23 cellular contexts compared by ENCODE assay signal in the genomic region with DNA sequence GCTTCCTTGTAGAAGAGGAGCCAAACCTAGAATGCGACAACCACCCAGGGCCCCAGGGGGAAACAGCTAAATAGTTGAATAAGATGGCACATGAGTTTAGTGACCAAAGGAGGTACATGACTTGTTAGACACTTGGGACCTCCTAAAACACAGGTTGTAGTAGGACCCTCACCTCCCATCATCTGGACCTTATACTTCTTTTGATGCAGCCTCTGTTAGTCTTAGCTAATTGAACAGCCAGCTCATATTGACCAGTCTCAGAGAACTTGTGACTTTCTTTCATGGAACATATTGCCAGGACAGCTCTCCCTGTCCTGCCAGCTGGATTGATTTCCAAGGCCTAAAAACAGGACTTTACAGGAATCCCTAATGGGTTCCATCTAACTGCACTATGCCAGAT. TPM values are rescaled to one million over a fixed set of nuclear protein-coding genes. Genes with fewer than 3 reads are reported as not detected.
DNase-seq lines count a peak whose midpoint lies in the region; ATAC-seq and TF ChIP-seq lines count a peak whose summit lies in the region.
"Had no signal": no experiment of that assay in that cellular context is flagged by ENCODE, and none has a peak within 500 bp of the region (broad histone marks: within the 10 kb centered on the region; RNA-seq: fewer than 3 reads in every experiment).

No MANE protein-coding gene starts in this region.

- no peak overlapping the region for H3K4me2 ChIP-seq in neuronal stem cell (ENCODE audit: insufficient read depth, low read length, poor library complexity, severe bottlenecking)

- H3K18ac ChIP-seq in neuronal stem cell (ENCODE audit: low read length) = no peak overlapping the region

- H3K79me1 ChIP-seq in neuronal stem cell (ENCODE audit: low read depth, low read length) = peaks cover 7% of the 10 kb centered on the region

- H3K4me3 ChIP-seq in left ventricle myocardium inferior (no peak overlapping the region), right cardiac atrium (ENCODE audit: low read length) (no peak overlapping the region), neuronal stem cell (ENCODE audit: low read length in 2 of 2) (no peak overlapping the region)
- H3K4me3 ChIP-seq: SJSA1 had no signal

- H3K36me3 ChIP-seq in left ventricle myocardium inferior (no peaks in the 10 kb centered on the region), neuronal stem cell (replicated peaks in 1 of 2; ENCODE audit: control insufficient read depth in 2 of 2, insufficient read depth in 2 of 2, low read length in 2 of 2) (peaks cover 0 to 81% of the 10 kb centered on the region in 2 donors)
- H3K36me3 ChIP-seq: SJSA1 had no signal

- no peak overlapping the region for H2BK12ac ChIP-seq in neuronal stem cell (ENCODE audit: low read length)

- no peak overlapping the region for H2AFZ ChIP-seq in neuronal stem cell (ENCODE audit: low read length)

- ATAC-seq in right cardiac atrium = no peak
- no peak for ATAC-seq in sciatic nerve
- ATAC-seq in GM21390 (IDR thresholded peaks at IDR 0.05; ENCODE audit: unreplicated experiment) = no peak
- ATAC-seq: PC-3 had no signal

- H4K8ac ChIP-seq in neuronal stem cell (ENCODE audit: low read depth, low read length) = no peak overlapping the region

- DNase-seq in left ventricle myocardium inferior = no peak
- DNase-seq in right cardiac atrium = no peak
- peak; percentile 30 for DNase-seq in islet precursor cell
- DNase-seq in neuronal stem cell (ENCODE audit: low spot score) = no peak
- no peak for DNase-seq in sciatic nerve (ENCODE audit: low spot score)
- DNase-seq in 8988T = no peak
- no peak for DNase-seq in activated CD8-positive, alpha-beta memory T cell treated with anti-CD3 and anti-CD28 coated beads for 24 hours
- DNase-seq: CD4-positive, CD25-positive, alpha-beta regulatory T cell; DMS153; Kasumi-1; NCI-H1092 treated with DMSO at 0.1 percent for 48 hours; NCI-H1436 treated with DMSO at 0.1 percent for 48 hours; NCI-H187 treated with DMSO at 0.1 percent for 48 hours; NCI-H2107; NCI-H446 treated with DMSO at 0.1 percent for 48 hours; NCI-H526; NCI-H82; NK-92 treated with Interleukin-12 subunit alpha and Interleukin-12 subunit beta, amount 100 ng/mL, for 24 hours; PC-3 had no signal

- WGBS in right cardiac atrium = 98% methylated on average over 1 of the region's 1 CpG
- no CpG with 5 or more reads among the region's 1 CpG for WGBS in neuronal stem cell (ENCODE audit: extremely low coverage in 2 of 2, insufficient read length in 2 of 2, insufficient replicate concordance in 1 of 2), 2 donors

- H3K27me3 ChIP-seq in left ventricle myocardium inferior (ENCODE audit: low read depth) (no peaks in the 10 kb centered on the region), right cardiac atrium (ENCODE audit: control insufficient read depth, insufficient read depth) (no peaks in the 10 kb centered on the region), neuronal stem cell (ENCODE audit: control insufficient read depth in 3 of 3, insufficient read depth in 3 of 3, low read depth in 1 of 3, low read length in 3 of 3) (no peaks in the 10 kb centered on the region)

- H4K91ac ChIP-seq in neuronal stem cell (ENCODE audit: low read depth, low read length, poor library complexity) = no peak overlapping the region

- H3K9ac ChIP-seq in neuronal stem cell (ENCODE audit: low read depth, low read length, poor library complexity) = no peak overlapping the region

- peak overlapping the region; percentile 80 for H3K27ac ChIP-seq in left ventricle myocardium inferior (replicated peaks)
- no peak overlapping the region for H3K27ac ChIP-seq in right cardiac atrium (ENCODE audit: low read length)
- no peak overlapping the region for H3K27ac ChIP-seq in neuronal stem cell (replicated peaks; ENCODE audit: low read length)
- H3K27ac ChIP-seq: SJSA1 had no signal

- intact Hi-C loops in left ventricle myocardium inferior (cut with micrococcal nuclease) (no loop called here), right cardiac atrium (cut with DNase I) (no loop called here), sciatic nerve (cut with DNase I) (no loop called here)

- peak overlapping the region; percentile 2 for H3K4ac ChIP-seq in neuronal stem cell (ENCODE audit: low read length)

- peaks cover 58% of the 10 kb centered on the region for H3K4me1 ChIP-seq in left ventricle myocardium inferior
- peaks cover 18% of the 10 kb centered on the region for H3K4me1 ChIP-seq in right cardiac atrium (ENCODE audit: control insufficient read depth, insufficient read depth, low read length)
- peaks cover 36 to 42% of the 10 kb centered on the region in 2 donors for H3K4me1 ChIP-seq in neuronal stem cell (ENCODE audit: control insufficient read depth in 2 of 2, insufficient read depth in 1 of 2, low read depth in 1 of 2, low read length in 2 of 2)
- H3K4me1 ChIP-seq: SJSA1 had no signal

- H2BK5ac ChIP-seq in neuronal stem cell (ENCODE audit: low read length) = no peak overlapping the region

- H2BK15ac ChIP-seq in neuronal stem cell (ENCODE audit: low read length) = no peak overlapping the region

- no peak overlapping the region for H2BK120ac ChIP-seq in neuronal stem cell (ENCODE audit: low read depth, low read length)

- TF ChIP-seq CTCF in left ventricle myocardium inferior (IDR thresholded peaks at IDR 0.05; ENCODE audit: borderline replicate concordance) = no peak

- H2AK5ac ChIP-seq in neuronal stem cell (ENCODE audit: low read depth, low read length) = no peak overlapping the region

- H3K23ac ChIP-seq in neuronal stem cell (ENCODE audit: low read depth, low read length, poor library complexity) = no peak overlapping the region

- no peak overlapping the region for H3K14ac ChIP-seq in neuronal stem cell (ENCODE audit: low read length)

- no peaks in the 10 kb centered on the region for H3K9me3 ChIP-seq in left ventricle myocardium inferior (replicated peaks)
- H3K9me3 ChIP-seq in right cardiac atrium (ENCODE audit: control insufficient read depth, low read length) = no peaks in the 10 kb centered on the region
- peaks cover 0 to 35% of the 10 kb centered on the region in 2 donors for H3K9me3 ChIP-seq in neuronal stem cell (replicated peaks in 1 of 2; ENCODE audit: control insufficient read depth in 2 of 2, insufficient read depth in 1 of 2, low read depth in 1 of 2, low read length in 2 of 2)
- H3K9me3 ChIP-seq: SJSA1 had no signal

RNA-seq across cellular contexts. Expression of gene SPSB4, which starts 45.0 kb away (rescaled TPM):
- total RNA-seq in left ventricle myocardium inferior (11.2 TPM), right cardiac atrium (1 to 10 TPM; 1.1 to 9.7 (median 5.4) TPM), sciatic nerve (0.36 TPM)
- polyA plus RNA-seq in right cardiac atrium = 6.9 TPM
- polyA plus RNA-seq in neuronal stem cell (2013, experiment 1 of 2) = 19.8 TPM
- 19.2 TPM for polyA plus RNA-seq in neuronal stem cell (2013, experiment 2 of 2)
- total RNA-seq: CD4-positive, CD25-positive, alpha-beta regulatory T cell; HT-29; PC-3 had no signal
- polyA plus RNA-seq: BJ; CD4-positive, CD25-positive, alpha-beta regulatory T cell had no signal
